ENCODE assay signal across 26 cellular contexts in genomic region chr7:90209776-90210175, GRCh38. TPM values are rescaled to one million over a fixed set of nuclear protein-coding genes. Genes with fewer than 3 reads are reported as not detected.
DNase-seq lines count a peak whose midpoint lies in the region; ATAC-seq and TF ChIP-seq lines count a peak whose summit lies in the region.
"Had no signal": no experiment of that assay in that cellular context is flagged by ENCODE, and none has a peak within 500 bp of the region (broad histone marks: within the 10 kb centered on the region; RNA-seq: fewer than 3 reads in every experiment).

No MANE protein-coding gene starts in this region.

- H3K27me3 Mint-ChIP-seq in neural crest cell (ENCODE audit: low read depth): peaks cover 30% of the 10 kb centered on the region

- TF ChIP-seq CTCF in neural crest cell (conservative IDR thresholded peaks at IDR 0.05): no peak

- H3K27ac Mint-ChIP-seq in neural crest cell (ENCODE audit: unreplicated experiment): no peak overlapping the region
- H3K27ac Mint-ChIP-seq: activated CD8-positive, alpha-beta T cell treated with anti-CD3 and anti-CD28 coated beads, Interleukin-2, amount 10 ng/mL, durations not matched to agents 7 days and 5 days; activated naive CD8-positive, alpha-beta T cell treated with anti-CD3 and anti-CD28 coated beads for 36 hours had no signal

- no peak for ATAC-seq in HG03045 (IDR thresholded peaks at IDR 0.05; ENCODE audit: unreplicated experiment)
- ATAC-seq in HG03095 (IDR thresholded peaks at IDR 0.05; ENCODE audit: unreplicated experiment): no peak
- ATAC-seq: activated CD8-positive, alpha-beta T cell treated with anti-CD3 and anti-CD28 coated beads, Interleukin-2, amount 10 ng/mL, durations not matched to agents 7 days and 5 days; heart left ventricle; K562; right lobe of liver had no signal

- peak; percentile 4 for DNase-seq in Daoy (ENCODE audit: low read depth)
- DNase-seq in M059J (ENCODE audit: low read depth): peak; percentile 61
- DNase-seq in fibroblast of gingiva (ENCODE audit: low read depth): peak; percentile 93
- no peak for DNase-seq in neural crest cell (ENCODE audit: low read depth, low spot score)
- no peak for DNase-seq in NCI-H2029 treated with DMSO at 0.1 percent for 48 hours (lab: John Stamatoyannopoulos, UW)
- DNase-seq: activated CD8-positive, alpha-beta T cell treated with anti-CD3 and anti-CD28 coated beads, Interleukin-2, amount 10 ng/mL, durations not matched to agents 7 days and 5 days; activated naive CD8-positive, alpha-beta T cell treated with anti-CD3 and anti-CD28 coated beads for 36 hours; central memory CD4-positive, alpha-beta T cell; dermis blood vessel endothelial cell; DMS 273 treated with DMSO at 0.1 percent for 48 hours; GDM1; H7; heart left ventricle; kidney glomerular epithelial cell; NCI-H1417 treated with DMSO at 0.1 percent for 48 hours; NCI-H2081 treated with DMSO at 0.1 percent for 48 hours; NCI-H345; NCI-H82; right lobe of liver; RPMI8226; stimulated activated CD4-positive, alpha-beta T cell treated with anti-CD3 and anti-CD28 coated beads, Interleukin-2, amount 100 ng/mL, for 48 hours; T-helper 2 cell; transverse colon had no signal

- peaks cover 2% of the 10 kb centered on the region for H3K36me3 Mint-ChIP-seq in neural crest cell (ENCODE audit: low read depth)
- H3K36me3 Mint-ChIP-seq: activated naive CD8-positive, alpha-beta T cell treated with anti-CD3 and anti-CD28 coated beads for 36 hours had no signal

- H3K9me3 Mint-ChIP-seq in neural crest cell: peaks cover 2% of the 10 kb centered on the region
- H3K9me3 Mint-ChIP-seq: activated naive CD8-positive, alpha-beta T cell treated with anti-CD3 and anti-CD28 coated beads for 36 hours had no signal

- peaks cover 8% of the 10 kb centered on the region for H3K4me1 Mint-ChIP-seq in neural crest cell

- H3K4me3 Mint-ChIP-seq in neural crest cell: peak overlapping the region; percentile 16
- H3K4me3 Mint-ChIP-seq: activated CD8-positive, alpha-beta T cell treated with anti-CD3 and anti-CD28 coated beads, Interleukin-2, amount 10 ng/mL, durations not matched to agents 7 days and 5 days; activated naive CD8-positive, alpha-beta T cell treated with anti-CD3 and anti-CD28 coated beads for 36 hours had no signal

RNA-seq across cellular contexts. Expression of gene STEAP2, which starts 1.8 kb away (rescaled TPM):
- 4.9 and 5.2 TPM in 2 replicates for total RNA-seq in Daoy (2014; rRNA removed; shearing (Covaris generic))
- total RNA-seq in M059J (2014; rRNA removed; shearing (Covaris generic)): 3.8 and 6.2 TPM in 2 replicates
- 1.1 and 1.6 TPM in 2 replicates for total RNA-seq in neural crest cell
- total RNA-seq: activated CD8-positive, alpha-beta T cell treated with anti-CD3 and anti-CD28 coated beads, Interleukin-2, amount 10 ng/mL, durations not matched to agents 7 days and 5 days; activated naive CD8-positive, alpha-beta T cell treated with anti-CD3 and anti-CD28 coated beads for 36 hours had no signal

RNA-seq across cellular contexts. Expression of gene CFAP69, which starts 35.2 kb away (rescaled TPM):
- total RNA-seq in Daoy (2014; rRNA removed; shearing (Covaris generic)): 3.9 and 4.9 TPM in 2 replicates
- 1.6 and 3.2 TPM in 2 replicates for total RNA-seq in M059J (2014; rRNA removed; shearing (Covaris generic))
- 2.5 TPM in 2 replicates for total RNA-seq in neural crest cell

RNA-seq across cellular contexts. Expression of gene STEAP1, which starts 55.5 kb away (rescaled TPM):
- total RNA-seq in Daoy (2014; rRNA removed; shearing (Covaris generic)): 24.9 and 28.5 TPM in 2 replicates
- total RNA-seq in M059J (2014; rRNA removed; shearing (Covaris generic)): 17.3 and 30.8 TPM in 2 replicates
- total RNA-seq in neural crest cell: 2.4 and 3.3 TPM in 2 replicates
- total RNA-seq: activated CD8-positive, alpha-beta T cell treated with anti-CD3 and anti-CD28 coated beads, Interleukin-2, amount 10 ng/mL, durations not matched to agents 7 days and 5 days had no signal

Comparison
In these comparisons a context has a peak if more than half of its experiments do, and no peak if none do; other contexts are left out.
1. DNase-seq: peak in Daoy (single experiment), M059J (single experiment) and fibroblast of gingiva (single experiment); none in neural crest cell (single experiment) and NCI-H2029 treated with DMSO at 0.1 percent for 48 hours (single experiment).